13 cellular contexts compared by ENCODE assay signal in the genomic region with DNA sequence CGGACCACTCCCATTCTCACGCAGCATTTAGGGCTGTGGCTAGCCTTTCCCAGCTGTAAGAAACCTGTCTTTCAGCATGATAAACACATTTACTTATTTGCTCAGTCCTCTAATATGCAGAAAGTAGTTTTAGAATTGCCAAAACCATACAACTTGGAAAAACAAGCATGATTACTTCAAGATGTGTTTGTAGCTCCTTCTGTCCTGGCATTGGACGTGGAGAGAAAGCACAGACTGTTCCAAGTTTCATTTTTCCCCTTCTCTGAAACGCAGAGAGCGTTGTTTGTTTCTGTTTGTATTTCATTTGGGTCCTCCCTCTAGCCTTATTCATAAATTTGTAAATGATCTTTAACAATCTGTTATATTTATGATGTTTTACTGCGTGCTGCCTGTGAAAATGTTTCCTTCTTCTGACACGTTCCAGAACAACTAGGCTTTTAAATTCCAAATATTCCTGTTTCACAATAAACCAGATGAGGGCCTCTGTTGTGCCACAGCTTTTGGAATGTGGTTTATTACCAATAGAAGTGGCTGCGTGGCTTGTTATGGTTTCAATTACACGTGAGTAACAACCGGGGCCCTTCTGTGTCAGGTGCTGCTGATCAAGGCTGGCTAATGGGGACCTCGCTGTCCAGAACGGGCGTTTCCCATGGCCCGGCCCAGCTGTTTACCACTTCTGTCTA. TPM values are rescaled to one million over a fixed set of nuclear protein-coding genes. Genes with fewer than 3 reads are reported as not detected.
DNase-seq lines count a peak whose midpoint lies in the region; ATAC-seq and TF ChIP-seq lines count a peak whose summit lies in the region.
"Had no signal": no experiment of that assay in that cellular context is flagged by ENCODE, and none has a peak within 500 bp of the region (broad histone marks: within the 10 kb centered on the region; RNA-seq: fewer than 3 reads in every experiment).

No MANE protein-coding gene starts in this region.

- H3K27me3 ChIP-seq in sigmoid colon = peaks cover 0 to 4% (median 0%) of the 10 kb centered on the region in 3 donors
- no peaks in the 10 kb centered on the region for H3K27me3 ChIP-seq in Karpas-422 (ENCODE audit: low read length)

- H3K36me3 ChIP-seq in sigmoid colon (no peaks in the 10 kb centered on the region), Karpas-422 (ENCODE audit: insufficient read depth, low read length) (peaks cover 13% of the 10 kb centered on the region)
- H3K36me3 ChIP-seq: WERI-Rb-1 had no signal

- H4K20me1 ChIP-seq in Karpas-422 (ENCODE audit: insufficient read depth, low read depth, low read length) = no peaks in the 10 kb centered on the region

- WGBS in sigmoid colon, 2 donors = 17 to 53% methylated on average over 14 of the region's 14 CpGs

- H2AFZ ChIP-seq in Karpas-422 (ENCODE audit: low read length) = no peak overlapping the region

- no peak overlapping the region for H3K4me2 ChIP-seq in Karpas-422 (ENCODE audit: low read depth, low read length, poor library complexity, severe bottlenecking)

- H3K27ac ChIP-seq in sigmoid colon = peak overlapping the region in 3 of 4 donors; percentile 4 to 46 (median 15)
- H3K27ac ChIP-seq in Karpas-422 (ENCODE audit: low read length) = no peak overlapping the region
- H3K27ac ChIP-seq: WERI-Rb-1 had no signal

- no peak overlapping the region for H3K9ac ChIP-seq in Karpas-422 (ENCODE audit: low read length)

- no peaks in the 10 kb centered on the region for H3K9me2 ChIP-seq in Karpas-422 (replicated peaks; ENCODE audit: insufficient read depth, low read length)

- no peak for TF ChIP-seq POLR2A in sigmoid colon (IDR thresholded peaks at IDR 0.05)

- peak overlapping the region; percentile 8 for H3K4me3 ChIP-seq in AG10803 (ENCODE audit: low read length)
- H3K4me3 ChIP-seq in LNCaP clone FGC (ENCODE audit: low read depth, low read length) = peak overlapping the region; percentile 32
- no peak overlapping the region for H3K4me3 ChIP-seq in fibroblast of pulmonary artery (replicated peaks; ENCODE audit: low read depth, low read length)
- peak overlapping the region in 3 of 4 donors; percentile 1 to 19 (median 13) for H3K4me3 ChIP-seq in sigmoid colon
- no peak overlapping the region for H3K4me3 ChIP-seq in Karpas-422 (ENCODE audit: low read length)

- intact Hi-C loops in sigmoid colon (cut with DNase I) = no loop called here

- TF ChIP-seq CTCF in AG10803 (conservative IDR thresholded peaks at IDR 0.05; ENCODE audit: low read length) (no peak), LNCaP clone FGC (IDR thresholded peaks at IDR 0.05; ENCODE audit: control insufficient read depth, extremely low read depth, insufficient read depth) (peak; percentile 14; the same call in 1 of the 2 replicates), fibroblast of pulmonary artery (IDR thresholded peaks at IDR 0.05; ENCODE audit: low read length, missing control alignments) (no peak), sigmoid colon (IDR thresholded peaks at IDR 0.05) (no peak)

- H3K9me3 ChIP-seq in sigmoid colon (peaks cover 0 to under 1% (median 0%) of the 10 kb centered on the region in 4 donors), Karpas-422 (ENCODE audit: low read length) (peaks cover 4% of the 10 kb centered on the region; the same call in 1 of the 2 replicates)

- H3K4me1 ChIP-seq in sigmoid colon = peaks cover 0 to 13% (median 11%) of the 10 kb centered on the region in 4 donors
- no peaks in the 10 kb centered on the region for H3K4me1 ChIP-seq in Karpas-422 (ENCODE audit: low read length)

- DNase-seq in AG10803 (ENCODE audit: low read depth) (peak; percentile 95), LNCaP clone FGC (ENCODE audit: low read depth) (no peak), fibroblast of pulmonary artery (ENCODE audit: low read depth) (peak; percentile 13), sigmoid colon (no peak), NCI-H1417 (lab: John Stamatoyannopoulos, UW) (no peak), NCI-H1930 (lab: John Stamatoyannopoulos, UW) (no peak), Karpas-422 (no peak)
- DNase-seq: GF-D8; nucleus accumbens; stimulated activated CD8-positive, alpha-beta memory T cell treated with anti-CD3 and anti-CD28 coated beads, Interleukin-4, amount 100 ng/mL, for 48 hours; WERI-Rb-1 had no signal

- no peaks in the 10 kb centered on the region for H3K79me2 ChIP-seq in Karpas-422 (ENCODE audit: low read length)

- peak in 1 of 4 donors; percentile 52 for TF ChIP-seq EP300 in sigmoid colon (IDR thresholded peaks at IDR 0.05)

- no peak for ATAC-seq in GM21515 (IDR thresholded peaks at IDR 0.05; ENCODE audit: unreplicated experiment)

RNA-seq across cellular contexts. Expression of a gene that starts 26.1 kb away (rescaled TPM):
- not detected for total RNA-seq in sigmoid colon
- 1 to 10 TPM; 4.2 to 5.3 (median 4.2) TPM for polyA plus RNA-seq in sigmoid colon
- total RNA-seq in Karpas-422 (2014; rRNA removed; shearing (Covaris generic); ENCODE audit: low replicate concordance) = 0.22 and 0.61 TPM in 2 replicates
- polyA plus RNA-seq: CD14-positive monocyte had no signal

RNA-seq across cellular contexts. Expression of a gene that starts 34.8 kb away (rescaled TPM):
- total RNA-seq in sigmoid colon = 10 to 100 TPM; 14.1 to 19.1 (median 17.2) TPM
- 10 to 100 TPM in 1 of 3 donors, 1 to 10 TPM in 2; 1.8 to 11.2 (median 4.6) TPM for polyA plus RNA-seq in sigmoid colon
- 18.4 and 25.0 TPM in 2 replicates for total RNA-seq in Karpas-422 (2014; rRNA removed; shearing (Covaris generic); ENCODE audit: low replicate concordance)

Comparison
In these comparisons a context has a peak if more than half of its experiments do, and no peak if none do; other contexts are left out.
1. DNase-seq: peak in AG10803 (single experiment) and fibroblast of pulmonary artery (single experiment); none in LNCaP clone FGC (single experiment), sigmoid colon (single experiment), NCI-H1417 (0 of 3), NCI-H1930 (0 of 2) and Karpas-422 (single experiment).
2. H3K4me3 ChIP-seq: peak in AG10803 (single experiment), LNCaP clone FGC (single experiment) and sigmoid colon (3 of 4); none in fibroblast of pulmonary artery (single experiment) and Karpas-422 (single experiment).